ENCODE assay signal across 9 cellular contexts in the genomic region with DNA sequence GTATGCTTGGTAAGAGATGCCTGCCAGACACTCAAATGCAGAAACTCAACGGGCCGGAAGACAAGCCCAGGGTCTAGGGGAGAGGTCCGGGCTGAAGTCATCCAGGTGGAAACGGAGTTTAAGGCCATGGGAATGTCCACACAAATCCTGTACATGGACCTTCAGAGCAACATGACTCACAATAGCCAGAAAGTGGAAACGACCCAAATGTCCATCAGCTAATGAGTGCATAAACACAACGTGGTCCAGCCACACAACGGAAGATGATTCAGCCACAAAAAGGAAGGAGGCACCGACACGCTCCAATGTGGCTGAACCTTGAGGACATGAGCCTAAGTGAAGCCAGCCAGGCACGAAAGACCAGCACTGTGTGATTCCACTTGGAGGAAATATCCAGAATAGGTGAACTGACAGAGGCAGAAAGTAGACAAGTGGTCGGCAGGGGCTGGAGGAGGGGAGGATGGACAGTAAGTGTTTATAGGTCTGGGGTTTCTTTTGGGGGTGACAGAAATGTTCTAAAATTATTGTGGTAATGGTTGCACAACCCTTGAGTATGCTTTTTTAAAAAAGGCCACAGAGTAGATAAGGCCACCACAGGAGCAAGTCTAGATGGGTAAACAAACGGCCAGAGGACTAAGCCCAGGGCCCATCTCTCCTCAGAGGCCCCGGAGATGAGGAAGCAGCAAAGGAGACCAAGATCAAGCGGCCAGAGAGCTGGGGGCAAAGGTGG.
DNase-seq lines count a peak whose midpoint lies in the region; ATAC-seq and TF ChIP-seq lines count a peak whose summit lies in the region.
"Had no signal": no experiment of that assay in that cellular context is flagged by ENCODE, and none has a peak within 500 bp of the region (broad histone marks: within the 10 kb centered on the region; RNA-seq: fewer than 3 reads in every experiment).

No MANE protein-coding gene starts in this region.

- TF ChIP-seq CTCF in A673 (conservative IDR thresholded peaks at IDR 0.05; ENCODE audit: low read depth, low read length) (no peak), body of pancreas (IDR thresholded peaks at IDR 0.05) (no peak)

- TF ChIP-seq POLR2A in body of pancreas (IDR thresholded peaks at IDR 0.05), result no peak

- H3K4me3 ChIP-seq in A673 (ENCODE audit: low read depth, low read length, poor library complexity, severe bottlenecking), result no peak overlapping the region
- no peak overlapping the region for H3K4me3 ChIP-seq in body of pancreas

- H3K27me3 ChIP-seq in A673 (replicated peaks; ENCODE audit: insufficient read depth, low read depth, low read length, poor library complexity) (no peaks in the 10 kb centered on the region), body of pancreas (no peaks in the 10 kb centered on the region)

- CTCF ChIA-PET in A673 (lab: Charles Lee), result no interaction called here

- ATAC-seq in HG03196 (IDR thresholded peaks at IDR 0.05; ENCODE audit: unreplicated experiment), result peak; percentile 38
- ATAC-seq in body of pancreas, result peak; percentile 28
- ATAC-seq in GM18867 (IDR thresholded peaks at IDR 0.05; ENCODE audit: unreplicated experiment), result no peak

- DNase-seq in A673 (ENCODE audit: low spot score) (no peak), body of pancreas (peak in 2 of 4 donors; percentile 27 to 62), medulla oblongata (ENCODE audit: extremely low spot score) (peak; percentile 86), SHP77 treated with DMSO at 0.1 percent for 48 hours (lab: John Stamatoyannopoulos, UW) (no peak), NCI-H526 treated with DMSO at 0.1 percent for 48 hours (lab: John Stamatoyannopoulos, UW) (no peak), middle frontal gyrus (ENCODE audit: extremely low spot score, low spot score) (no peak)

- intact Hi-C loops in A673 (cut with micrococcal nuclease; ENCODE audit: unreplicated experiment), result no loop called here
- intact Hi-C loops in body of pancreas (cut with DNase I), result no loop called here

- peak overlapping the region; percentile 75 for H3K27ac ChIP-seq in A673 (ENCODE audit: low read depth, low read length, poor library complexity, severe bottlenecking)
- H3K27ac ChIP-seq in body of pancreas, result peak overlapping the region in 2 of 4 donors; percentile 38 to 50
- H3K27ac ChIP-seq: VCaP had no signal

- 73 to 79% methylated on average over 14 of the region's 14 CpGs for WGBS in body of pancreas, 2 donors

- H3K9me3 ChIP-seq in A673 (ENCODE audit: low read depth, low read length, poor library complexity, severe bottlenecking) (no peaks in the 10 kb centered on the region), body of pancreas (no peaks in the 10 kb centered on the region)

- BruUV-seq in A673 (replicated peaks; lab: Mats Ljungman, UMichigan), result no TSS peak

- H3K4me1 ChIP-seq in A673 (ENCODE audit: insufficient read depth, low read length, poor library complexity, severe bottlenecking) (peaks cover 21% of the 10 kb centered on the region), body of pancreas (peaks cover 15% of the 10 kb centered on the region)

- POLR2A ChIA-PET in A673 (lab: Charles Lee; ENCODE audit: low non-redundant PET), result no interaction called here

- H3K36me3 ChIP-seq in A673 (ENCODE audit: insufficient read depth, low read length, poor library complexity, severe bottlenecking) (peaks cover 72% of the 10 kb centered on the region), body of pancreas (replicated peaks in 1 of 2; ENCODE audit: insufficient read depth in 1 of 2, low read depth in 2 of 2) (no peaks in the 10 kb centered on the region)
